ENCODE assay signal across 20 cellular contexts in genomic region chr16:6493555-6493954, GRCh38.
"Had no signal": no experiment of that assay in that cellular context is flagged by ENCODE, and none has a peak within 500 bp of the region (broad histone marks: within the 10 kb centered on the region; RNA-seq: fewer than 3 reads in every experiment).

No MANE protein-coding gene starts in this region.

- ATAC-seq: Panc1, PC-3, Right ventricle myocardium inferior had no signal

- H3K36me3 ChIP-seq: SJSA1 had no signal

- H3K4me1 ChIP-seq: SJSA1 had no signal

- H3K27me3 ChIP-seq: SJSA1 had no signal

- H3K27ac ChIP-seq: SJSA1, SK-N-MC had no signal

- H3K4me3 ChIP-seq: SJSA1, SK-N-MC had no signal

- DNase-seq: KBM-7, NCI-H1092, NCI-H1105 treated with DMSO at 0.1 percent for 48 hours, NCI-H1417 treated with DMSO at 0.1 percent for 48 hours, NCI-H146, NCI-H1694 treated with DMSO at 0.1 percent for 48 hours, NCI-H1930, NCI-H2081, NCI-H2171, NCI-H226, NCI-H446, NCI-H510A, NCI-H526, NCI-H774, PC-3, SHP77 treated with DMSO at 0.1 percent for 48 hours had no signal

- H3K9me3 ChIP-seq: SJSA1 had no signal
